In the genomic region with DNA sequence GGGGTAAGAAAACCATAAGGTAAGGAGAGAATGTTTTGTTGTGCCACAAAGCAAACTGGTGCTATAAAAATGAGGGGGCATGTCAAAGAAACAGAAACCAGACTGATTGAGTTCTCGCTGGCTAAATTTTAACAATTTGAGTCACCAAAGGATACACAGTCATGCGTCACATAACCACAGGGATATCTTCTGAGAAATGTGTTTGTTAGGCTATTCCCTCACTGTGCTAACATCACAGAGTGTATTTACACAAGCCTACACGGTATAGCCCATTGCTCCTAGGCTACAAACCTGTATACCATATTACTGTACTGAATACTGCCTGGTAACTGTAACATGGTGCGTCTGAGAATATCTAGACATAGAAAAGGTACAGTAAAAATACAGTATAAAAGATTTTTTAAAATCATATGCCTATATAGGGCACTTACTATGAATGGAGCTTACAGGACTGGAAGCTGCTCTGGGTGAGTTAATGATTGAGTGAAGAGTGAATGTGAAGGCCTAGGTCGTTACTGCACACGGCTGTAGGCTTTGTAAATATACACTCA, we compare ENCODE assay signal across 8 cellular contexts. TPM values are rescaled to one million over a fixed set of nuclear protein-coding genes. Genes with fewer than 3 reads are reported as not detected.
DNase-seq lines count a peak whose midpoint lies in the region; ATAC-seq and TF ChIP-seq lines count a peak whose summit lies in the region.

No MANE protein-coding gene starts in this region.

- no peaks in the 10 kb centered on the region; the same call in 1 of the 2 replicates for H3K9me3 ChIP-seq in SK-N-SH
- no peaks in the 10 kb centered on the region for H3K9me3 ChIP-seq in psoas muscle

- 77% methylated on average over 6 of the region's 6 CpGs for WGBS in SK-N-SH (ENCODE audit: low lambda C conversion rate)
- WGBS in psoas muscle, 3 donors, result 81 to 90% (median 86%) methylated on average over 6 of the region's 6 CpGs

- H3K9ac ChIP-seq in SK-N-SH, result 0 out of 2 replicates have a peak overlapping the region, but pooled peaks have one; percentile 8

- CTCF ChIA-PET in SK-N-SH (lab: Yijun Ruan, JAX), result interaction anchor here (1.3 to 4.2 kb wide), 3 partner anchors 12 to 31 kb away, joined by 3 to 29 read pairs (median 8); no protein-coding TSS in a partner anchor

- TF ChIP-seq RAD21 in SK-N-SH (IDR thresholded peaks at IDR 0.05; ENCODE audit: low read length), result no peak

- H3K27me3 Mint-ChIP-seq in immature natural killer cell (ENCODE audit: low read depth in 3 of 3), result peaks cover 0 to 2% (median 0%) of the 10 kb centered on the region in 3 donors

- ATAC-seq in GM18505 (IDR thresholded peaks at IDR 0.05; ENCODE audit: unreplicated experiment) (peak; percentile 96), HG02870 (IDR thresholded peaks at IDR 0.05; ENCODE audit: unreplicated experiment) (peak; percentile 99), psoas muscle (no peak)

- H3K27me3 ChIP-seq in ACC112 (ENCODE audit: insufficient read depth, low read length) (no peaks in the 10 kb centered on the region), SK-N-SH (ENCODE audit: insufficient read depth) (no peaks in the 10 kb centered on the region), psoas muscle (ENCODE audit: insufficient read depth in 3 of 3, low read length in 2 of 3) (no peaks in the 10 kb centered on the region)

- H2AFZ ChIP-seq in ACC112 (ENCODE audit: low read length, unreplicated experiment) (no peak overlapping the region), SK-N-SH (ENCODE audit: low read depth) (no peak overlapping the region)

- H3K79me2 ChIP-seq in ACC112 (ENCODE audit: control insufficient read depth, insufficient read depth, low read length, unreplicated experiment) (peaks cover 27% of the 10 kb centered on the region), SK-N-SH (ENCODE audit: insufficient read depth) (peaks cover 76% of the 10 kb centered on the region)

- H3K4me1 Mint-ChIP-seq in immature natural killer cell, result peaks cover 36 to 78% of the 10 kb centered on the region in 2 donors

- H3K27ac Mint-ChIP-seq in immature natural killer cell, result peak overlapping the region; percentile 41 to 81 (median 62)

- peak overlapping the region; percentile 16; the same call in 1 of the 2 replicates for H3K4me2 ChIP-seq in SK-N-SH

- peaks cover 18% of the 10 kb centered on the region for H3K4me1 ChIP-seq in ACC112 (ENCODE audit: control insufficient read depth, insufficient read depth, low read length, unreplicated experiment)
- peaks cover 5 to 10% of the 10 kb centered on the region in 2 experiments; a peak in 2 of 4 replicates for H3K4me1 ChIP-seq in SK-N-SH (ENCODE audit: control insufficient read depth in 1 of 2, insufficient read depth in 2 of 2, low read depth in 1 of 2, low read length in 1 of 2)
- peaks cover 3% of the 10 kb centered on the region for H3K4me1 ChIP-seq in psoas muscle

- peaks cover 0 to 3% (median 3%) of the 10 kb centered on the region in 3 donors for H3K36me3 Mint-ChIP-seq in immature natural killer cell

- H4K20me1 ChIP-seq in SK-N-SH (ENCODE audit: insufficient read depth), result no peaks in the 10 kb centered on the region; the same call in 1 of the 2 replicates

- H3K4me3 ChIP-seq in ACC112 (ENCODE audit: low read depth, low read length) (peak overlapping the region; percentile 47), SK-N-SH (ENCODE audit: low read depth in 2 of 2, low read length in 1 of 2) (no peak overlapping the region), psoas muscle (no peak overlapping the region)

- POLR2A ChIA-PET in SK-N-SH (lab: Yijun Ruan, JAX), result no interaction called here

- H3K4me3 Mint-ChIP-seq in immature natural killer cell, result peak overlapping the region; percentile 10 to 62 (median 29)

- no peaks in the 10 kb centered on the region for H3F3A ChIP-seq in SK-N-SH (replicated peaks; ENCODE audit: insufficient read depth)

- no peak for DNase-seq in SK-N-SH
- peak; percentile 66 to 70 (median 68) for DNase-seq in immature natural killer cell
- no peak for DNase-seq in germinal center (ENCODE audit: low spot score)
- DNase-seq in NCI-H2107 treated with DMSO at 0.1 percent for 48 hours (lab: John Stamatoyannopoulos, UW; ENCODE audit: unreplicated experiment), result no peak
- DNase-seq in psoas muscle, result no peak

- no peaks in the 10 kb centered on the region for H3K9me3 Mint-ChIP-seq in immature natural killer cell

- no peak for TF ChIP-seq EP300 in SK-N-SH (IDR thresholded peaks at IDR 0.05; ENCODE audit: borderline replicate concordance in 1 of 2, low read depth in 1 of 2, low read length in 1 of 2)

- TF ChIP-seq POLR2A in GM18505 (IDR thresholded peaks at IDR 0.05; ENCODE audit: borderline replicate concordance, extremely low read depth, insufficient read depth, insufficient read length), result no peak

- intact Hi-C loops in psoas muscle (cut with DNase I), result no loop called here

- H3K9me2 ChIP-seq in SK-N-SH, result no peaks in the 10 kb centered on the region

- peaks cover 4% of the 10 kb centered on the region; the same call in 1 of the 2 replicates for H3K36me3 ChIP-seq in ACC112 (ENCODE audit: insufficient read depth, low read length)
- H3K36me3 ChIP-seq in SK-N-SH (replicated peaks in 1 of 2; ENCODE audit: control insufficient read depth in 1 of 2, insufficient read depth in 2 of 2, low read length in 1 of 2), result no peaks in the 10 kb centered on the region
- H3K36me3 ChIP-seq in psoas muscle (ENCODE audit: insufficient read depth in 1 of 2, low read depth in 1 of 2), result no peaks in the 10 kb centered on the region

- no peak for TF ChIP-seq CTCF in SK-N-SH (IDR thresholded peaks at IDR 0.05)
- no peak for TF ChIP-seq CTCF in psoas muscle (IDR thresholded peaks at IDR 0.05)

- peak overlapping the region; percentile 55 for H3K27ac ChIP-seq in ACC112 (ENCODE audit: low read depth, low read length)
- H3K27ac ChIP-seq in SK-N-SH (ENCODE audit: low read depth in 2 of 2, low read length in 1 of 2), result peak overlapping the region in 1 of 2 experiments; percentile 39; a peak in 3 of 4 replicates
- H3K27ac ChIP-seq in psoas muscle, result no peak overlapping the region

TF ChIP-seq in SK-N-SH, 30 proteins besides CTCF, POLR2A, EP300 and RAD21:
- TF ChIP-seq POLR2AphosphoS5 (IDR thresholded peaks at IDR 0.05; ENCODE audit: low read depth, low read length) (no peak), FOSL2 (IDR thresholded peaks at IDR 0.05; ENCODE audit: borderline replicate concordance, low read depth) (peak; percentile 11; the same call in 1 of the 2 replicates), TCF12 (IDR thresholded peaks at IDR 0.05) (peak; percentile 39; the same call in 1 of the 2 replicates), SIN3A (IDR thresholded peaks at IDR 0.05; ENCODE audit: borderline replicate concordance, low read depth, low read length) (no peak), SMC3 (IDR thresholded peaks at IDR 0.05; ENCODE audit: low read depth, low read length) (no peak), IRF3 (IDR thresholded peaks at IDR 0.05; ENCODE audit: low read depth, low read length) (no peak)
- TF ChIP-seq, protein P1, sequence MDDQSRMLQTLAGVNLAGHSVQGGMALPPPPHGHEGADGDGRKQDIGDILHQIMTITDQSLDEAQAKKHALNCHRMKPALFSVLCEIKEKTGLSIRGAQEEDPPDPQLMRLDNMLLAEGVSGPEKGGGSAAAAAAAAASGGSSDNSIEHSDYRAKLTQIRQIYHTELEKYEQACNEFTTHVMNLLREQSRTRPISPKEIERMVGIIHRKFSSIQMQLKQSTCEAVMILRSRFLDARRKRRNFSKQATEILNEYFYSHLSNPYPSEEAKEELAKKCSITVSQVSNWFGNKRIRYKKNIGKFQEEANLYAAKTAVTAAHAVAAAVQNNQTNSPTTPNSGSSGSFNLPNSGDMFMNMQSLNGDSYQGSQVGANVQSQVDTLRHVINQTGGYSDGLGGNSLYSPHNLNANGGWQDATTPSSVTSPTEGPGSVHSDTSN (IDR thresholded peaks at IDR 0.05), result 0 out of 2 replicates have a peak, but pooled peaks have one; percentile 18

RNA-seq across cellular contexts. Expression of gene FBXW7, which starts 50.1 kb away (rescaled TPM):
- 7.7 and 11.4 TPM in 2 replicates for polyA plus RNA-seq in SK-N-SH (2012; rRNA removed)
- 8.5 and 11.5 TPM in 2 replicates for polyA plus RNA-seq in SK-N-SH (2012; cell fraction: cytosol; rRNA removed)
- polyA plus RNA-seq in SK-N-SH (2012; cell fraction: nucleus; rRNA removed), result 11.7 and 34.5 TPM in 2 replicates
- polyA plus RNA-seq in immature natural killer cell, result 10 to 100 TPM; 22.3 to 70.1 (median 59.4) TPM
- total RNA-seq in psoas muscle, result 10 to 100 TPM; 28.7 to 41.1 (median 30.6) TPM
- 10 to 100 TPM in 2 of 3 donors, 1 to 10 TPM in 1; 9.8 to 23.3 (median 17.1) TPM for polyA plus RNA-seq in psoas muscle

Comparison
In these comparisons a context has a peak if more than half of its experiments do, and no peak if none do; other contexts are left out.
1. ATAC-seq: peak in GM18505 (single experiment) and HG02870 (single experiment); none in psoas muscle (0 of 4).
2. DNase-seq: peak in immature natural killer cell (3 of 3); none in SK-N-SH (single experiment), germinal center (single experiment), NCI-H2107 treated with DMSO at 0.1 percent for 48 hours (single experiment) and psoas muscle (0 of 2).